8 cellular contexts compared by ENCODE assay signal in the genomic region with DNA sequence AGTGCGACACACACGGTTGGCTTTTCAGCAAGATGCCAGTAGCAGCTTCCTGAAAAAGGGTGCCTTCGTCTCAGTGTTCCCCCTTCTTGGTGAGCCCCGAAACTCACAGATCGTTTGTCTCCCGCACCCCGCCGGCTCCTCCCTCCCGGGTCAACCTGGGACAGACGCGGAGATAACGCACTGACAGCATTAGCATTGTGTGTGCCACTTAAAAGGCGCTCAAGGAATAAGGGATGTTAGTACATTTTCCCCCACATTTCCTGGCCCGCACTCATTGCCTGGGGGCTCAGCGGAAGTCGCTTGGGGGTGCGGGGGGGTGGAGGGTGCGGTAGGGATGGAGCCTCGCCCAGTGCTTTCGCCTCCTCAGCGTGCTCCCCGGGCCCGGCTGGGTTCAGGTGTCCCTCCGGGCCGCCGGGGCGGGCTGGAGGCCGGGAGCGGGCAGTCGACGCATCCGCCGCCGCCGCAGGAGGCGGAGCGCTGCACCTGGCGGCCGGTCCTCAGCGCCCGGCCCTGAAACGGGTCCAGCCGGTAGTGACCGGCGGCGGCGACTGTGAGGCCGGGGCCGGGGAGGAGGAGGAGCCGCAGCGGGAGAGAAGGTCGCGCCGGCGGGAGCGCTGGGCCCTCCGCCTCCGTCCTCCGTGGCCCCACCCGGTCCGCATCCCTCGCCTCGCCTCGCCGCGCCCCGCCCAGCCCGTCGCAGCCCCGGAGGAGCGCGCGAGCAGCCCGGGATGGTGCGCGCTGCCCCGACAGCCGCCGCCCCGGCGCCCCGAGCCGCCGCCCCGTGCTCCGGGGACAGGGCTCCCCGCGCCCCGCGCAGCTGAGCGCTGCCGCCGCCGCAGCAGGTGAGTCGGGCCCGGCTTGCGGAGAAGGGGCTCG. TPM values are rescaled to one million over a fixed set of nuclear protein-coding genes. Genes with fewer than 3 reads are reported as not detected.
DNase-seq lines count a peak whose midpoint lies in the region; ATAC-seq and TF ChIP-seq lines count a peak whose summit lies in the region.

A gene (plus strand): TSS at position 694 of the 876 bp plus-strand sequence. CDS start 27,675 bp downstream, outside the sequence.

- WGBS in thymus: under 1% methylated on average over 97 of the region's 98 CpGs

- peaks cover 5% of the 10 kb centered on the region for H3K27me3 Mint-ChIP-seq in osteocyte (ENCODE audit: unreplicated experiment)

- H3K36me3 Mint-ChIP-seq in osteocyte (ENCODE audit: unreplicated experiment): peaks cover 4% of the 10 kb centered on the region

- no peak for DNase-seq in AG09309 (ENCODE audit: low read depth)
- DNase-seq in RPMI8226: peak; percentile 67
- peak; percentile 46 for DNase-seq in activated gamma-delta T cell (lab: John Stamatoyannopoulos, UW)
- DNase-seq in glomerular visceral epithelial cell (ENCODE audit: extremely low spot score): peak; percentile 50
- no peak for DNase-seq in osteocyte (ENCODE audit: extremely low spot score, unreplicated experiment)

- no peak within 1 kb of the TSS for H3K27ac Mint-ChIP-seq in osteocyte (ENCODE audit: unreplicated experiment)

- H3K4me3 ChIP-seq in AG09309 (ENCODE audit: control insufficient read depth, low read depth, low read length): peak within 1 kb of the TSS; percentile 64
- H3K4me3 ChIP-seq in thymus (ENCODE audit: low read length): peak within 1 kb of the TSS; percentile 84

- ATAC-seq in GM19023 (IDR thresholded peaks at IDR 0.05; ENCODE audit: unreplicated experiment) (peak; percentile 70), HG03196 (IDR thresholded peaks at IDR 0.05; ENCODE audit: unreplicated experiment) (peak; percentile 60)

- peak within 1 kb of the TSS; percentile 98 for H3K27ac ChIP-seq in thymus (ENCODE audit: low read depth)

- H3K9me3 ChIP-seq in thymus (ENCODE audit: control insufficient read depth): no peaks in the 10 kb centered on the region

- H3K9me3 Mint-ChIP-seq in osteocyte (ENCODE audit: unreplicated experiment): peaks cover 3% of the 10 kb centered on the region

- H3K36me3 ChIP-seq in thymus (ENCODE audit: control insufficient read depth, insufficient read depth): no peaks in the 10 kb centered on the region

- peaks cover 10% of the 10 kb centered on the region for H3K4me1 ChIP-seq in thymus (ENCODE audit: control insufficient read depth, insufficient read depth, low read length)

- H3K4me1 Mint-ChIP-seq in osteocyte (ENCODE audit: unreplicated experiment): no peaks in the 10 kb centered on the region

- H3K4me3 Mint-ChIP-seq in osteocyte (ENCODE audit: unreplicated experiment): peak within 1 kb of the TSS; percentile 74

- TF ChIP-seq CTCF in AG09309 (IDR thresholded peaks at IDR 0.05; ENCODE audit: control insufficient read depth, insufficient read depth, low read depth, low read length, missing control alignments): no peak
- no peak for TF ChIP-seq CTCF in osteocyte (IDR thresholded peaks at IDR 0.05)

- no peaks in the 10 kb centered on the region for H3K27me3 ChIP-seq in thymus (ENCODE audit: control insufficient read depth, insufficient read depth)

RNA-seq across cellular contexts. Expression of the gene that starts here (rescaled TPM):
- 7.1 and 12.1 TPM in 2 replicates for total RNA-seq in osteocyte
- polyA plus RNA-seq in thymus: 16.3 TPM

Comparison
In these comparisons a context has a peak if more than half of its experiments do, and no peak if none do; other contexts are left out.
1. DNase-seq: peak in RPMI8226 (single experiment), activated gamma-delta T cell (single experiment) and glomerular visceral epithelial cell (single experiment); none in AG09309 (single experiment) and osteocyte (single experiment).